Comparison of ENCODE assay signal across 9 cellular contexts in the genomic region with DNA sequence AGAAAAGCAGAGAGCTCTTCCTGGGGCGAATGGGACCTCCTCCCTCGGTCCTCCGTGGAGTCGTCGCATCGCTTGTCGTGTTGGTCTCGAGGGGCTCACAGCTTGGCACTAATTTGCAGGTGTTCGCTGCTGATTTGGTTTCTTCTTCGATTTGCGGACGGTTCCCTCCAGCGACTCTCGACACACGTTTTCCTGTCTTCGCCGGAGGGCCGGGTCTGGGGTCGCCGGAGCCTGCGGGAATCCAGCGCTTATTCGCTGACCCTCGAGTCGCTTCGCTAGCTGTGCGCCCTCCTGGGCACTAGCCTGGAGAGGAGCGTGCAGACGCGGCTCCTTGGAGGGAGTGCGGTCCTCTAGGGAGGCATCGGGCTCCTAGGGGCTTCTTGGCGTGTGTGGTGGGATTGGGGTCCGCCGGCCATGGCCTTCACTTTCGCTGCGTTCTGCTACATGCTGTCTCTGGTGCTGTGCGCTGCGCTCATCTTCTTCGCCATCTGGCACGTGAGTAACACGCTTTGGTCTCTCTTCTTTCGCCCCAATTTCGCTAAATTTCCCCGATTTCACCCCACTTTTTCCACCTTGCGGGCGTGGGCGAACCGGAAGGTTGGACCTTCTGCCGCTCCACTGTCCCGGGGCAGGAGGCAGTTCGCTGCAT. TPM values are rescaled to one million over a fixed set of nuclear protein-coding genes. Genes with fewer than 3 reads are reported as not detected.
A peak's percentile ranks its signal among the peaks of the same experiment; 100 is the strongest.
DNase-seq lines count a peak whose midpoint lies in the region; ATAC-seq and TF ChIP-seq lines count a peak whose summit lies in the region.
"Had no signal": no experiment of that assay in that cellular context is flagged by ENCODE, and none has a peak within 500 bp of the region (broad histone marks: within the 10 kb centered on the region; RNA-seq: fewer than 3 reads in every experiment).

No MANE protein-coding gene starts in this region.

- peaks cover 7% of the 10 kb centered on the region for H3K27me3 Mint-ChIP-seq in Caco-2 (ENCODE audit: insufficient read depth, unreplicated experiment)

- H3K9me3 ChIP-seq in Caco-2 (peaks cover 3% of the 10 kb centered on the region; the same call in 1 of the 2 replicates), osteoblast (ENCODE audit: low read depth, low read length) (no peaks in the 10 kb centered on the region)

- H3K4me3 ChIP-seq in Caco-2 (ENCODE audit: low read depth, low read length) (peak overlapping the region; percentile 62), NB4 (ENCODE audit: low read depth, low read length) (peak overlapping the region; percentile 67), osteoblast (ENCODE audit: insufficient read depth, low read length) (peak overlapping the region; percentile 71)

- no peak for TF ChIP-seq POLR2A in NB4 (IDR thresholded peaks at IDR 0.05; ENCODE audit: extremely low read depth, insufficient read length)

- peaks cover 12% of the 10 kb centered on the region; the same call in 1 of the 2 replicates for H3K4me1 ChIP-seq in Caco-2
- peaks cover 8% of the 10 kb centered on the region for H3K4me1 ChIP-seq in osteoblast (ENCODE audit: insufficient read depth, low read length)

- H3K27me3 ChIP-seq in Caco-2 (replicated peaks; ENCODE audit: control insufficient read depth, insufficient read depth, low read length) (no peaks in the 10 kb centered on the region; the same call in none of the 2 replicates), osteoblast (ENCODE audit: insufficient read depth, low read length) (peaks cover 50% of the 10 kb centered on the region)

- DNase-seq in Caco-2 (no peak), NB4 (ENCODE audit: low read depth) (peak; percentile 41), dermis blood vessel endothelial cell (peak; percentile 18), osteoblast (ENCODE audit: insufficient read length, low spot score, missing footprints) (peak; percentile 58), left lobe of liver (ENCODE audit: low spot score) (no peak)

- CTCF ChIA-PET in Caco-2 (lab: Charles Lee): interaction anchor here (1.1 to 1.9 kb wide), 2 partner anchors 27 to 306 kb away, joined by 4 to 7 read pairs; no protein-coding TSS in a partner anchor

- no peak for ATAC-seq in GM19397 (IDR thresholded peaks at IDR 0.05; ENCODE audit: unreplicated experiment)
- no peak for ATAC-seq in HG03469 (IDR thresholded peaks at IDR 0.05; ENCODE audit: unreplicated experiment)
- ATAC-seq in left lobe of liver: no peak
- ATAC-seq in GM21360 (IDR thresholded peaks at IDR 0.05; ENCODE audit: unreplicated experiment): no peak

- BruUV-seq in Caco-2 (replicated peaks; lab: Mats Ljungman, UMichigan): no TSS peak

- H3K4me1 Mint-ChIP-seq in Caco-2 (ENCODE audit: low read depth, unreplicated experiment): peaks cover 7% of the 10 kb centered on the region

- POLR2A ChIA-PET in Caco-2 (lab: Charles Lee): no interaction called here

- no peaks in the 10 kb centered on the region for H3K36me3 Mint-ChIP-seq in Caco-2 (ENCODE audit: insufficient read depth, unreplicated experiment)

- peaks cover 6% of the 10 kb centered on the region for H3K9me3 Mint-ChIP-seq in Caco-2 (ENCODE audit: unreplicated experiment)

- intact Hi-C loops in Caco-2 (cut with micrococcal nuclease; ENCODE audit: unreplicated experiment): loop anchor here (5.0 kb wide), 1 partner anchor 90 kb away; no protein-coding TSS in a partner anchor

- no peaks in the 10 kb centered on the region for H4K20me1 ChIP-seq in osteoblast (ENCODE audit: insufficient read depth, low read length)

- H3K36me3 ChIP-seq in Caco-2 (ENCODE audit: control insufficient read depth, insufficient read depth, low read length) (no peaks in the 10 kb centered on the region), osteoblast (ENCODE audit: insufficient read depth, low read length) (no peaks in the 10 kb centered on the region)

- H3K27ac ChIP-seq in osteoblast (ENCODE audit: low read depth, low read length): no peak overlapping the region
- H3K27ac ChIP-seq: epithelial cell of prostate had no signal

- H2AFZ ChIP-seq in osteoblast (ENCODE audit: low read length): peak overlapping the region; percentile 42

- H3K4me2 ChIP-seq in osteoblast (ENCODE audit: insufficient read depth, low read length): peak overlapping the region; percentile 79

- peaks cover 37% of the 10 kb centered on the region for H3K79me2 ChIP-seq in osteoblast (ENCODE audit: insufficient read depth, low read length)

- H3K27ac Mint-ChIP-seq in Caco-2 (ENCODE audit: unreplicated experiment): no peak overlapping the region

- peak overlapping the region; percentile 80 for H3K4me3 Mint-ChIP-seq in Caco-2 (ENCODE audit: unreplicated experiment)

- TF ChIP-seq CTCF in Caco-2 (IDR thresholded peaks at IDR 0.05; ENCODE audit: insufficient read depth in 1 of 2, low read depth in 1 of 2, low read length in 1 of 2, severe bottlenecking in 1 of 2, unreplicated experiment in 1 of 2): no peak
- no peak for TF ChIP-seq CTCF in NB4 (IDR thresholded peaks at IDR 0.05; ENCODE audit: low read depth, low read length)
- no peak for TF ChIP-seq CTCF in osteoblast (IDR thresholded peaks at IDR 0.05; ENCODE audit: extremely low read depth, low read depth, low read length)

RNA-seq across cellular contexts. Expression of a gene that starts 0.8 kb away (rescaled TPM):
- total RNA-seq in Caco-2 (2022): 1.3 and 2.2 TPM in 2 replicates
- total RNA-seq in dermis blood vessel endothelial cell: 1.1 and 1.4 TPM in 2 replicates
- 3.6 and 9.7 TPM in 2 replicates for total RNA-seq in osteoblast
- 1.7 TPM for total RNA-seq in left lobe of liver

Comparison
In these comparisons a context has a peak if more than half of its experiments do, and no peak if none do; other contexts are left out.
1. DNase-seq: peak in NB4 (single experiment), dermis blood vessel endothelial cell (single experiment) and osteoblast (single experiment); none in Caco-2 (0 of 2) and left lobe of liver (single experiment).
2. Peak in every context shown above with its lines, with median percentiles within 50 percentile points of each other: H3K4me3 ChIP-seq.